8 cellular contexts compared by ENCODE assay signal in the genomic region with DNA sequence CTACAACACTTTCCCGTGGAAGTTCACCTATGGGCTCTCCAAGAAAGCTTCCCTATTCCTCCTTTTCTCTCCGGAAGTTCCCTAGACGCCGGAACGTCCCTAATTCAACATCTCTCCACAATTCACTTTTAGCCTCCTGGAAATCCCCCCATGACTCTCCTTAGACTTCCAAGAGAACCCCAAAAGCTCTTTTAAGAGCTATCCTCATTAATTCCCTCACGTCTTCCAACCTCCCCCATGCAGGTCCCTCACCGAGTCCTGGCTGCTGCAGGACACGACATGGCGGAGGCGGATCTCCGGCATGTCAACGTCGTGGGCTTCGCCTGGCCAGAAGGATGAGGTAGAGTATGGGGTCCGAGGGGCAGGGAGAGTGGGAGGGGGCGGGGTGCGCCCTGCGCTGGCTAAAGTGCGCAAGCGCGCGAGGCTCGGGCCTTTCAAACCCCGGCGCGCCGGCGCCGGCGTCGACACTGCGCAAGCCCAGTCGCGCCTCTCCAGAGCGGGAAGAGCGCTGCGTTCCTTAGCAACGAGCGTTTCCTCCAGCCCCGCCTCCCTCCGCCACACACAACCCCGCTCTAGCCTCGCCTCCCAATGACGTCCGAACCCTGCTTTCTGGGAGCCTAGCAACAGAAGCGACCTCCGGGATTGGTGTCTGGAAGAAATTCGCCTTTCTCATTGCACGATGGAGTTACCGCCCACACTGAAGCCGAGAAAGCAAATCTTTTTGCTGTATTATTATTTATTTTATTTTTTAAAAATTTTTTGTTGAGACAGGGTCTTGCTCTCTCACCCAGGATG. TPM values are rescaled to one million over a fixed set of nuclear protein-coding genes. Genes with fewer than 3 reads are reported as not detected.
DNase-seq lines count a peak whose midpoint lies in the region; ATAC-seq and TF ChIP-seq lines count a peak whose summit lies in the region.

A gene (plus strand): TSS at position 646 of the 795 bp plus-strand sequence. CDS start 1,391 bp downstream, outside the sequence.
A gene with protein sequence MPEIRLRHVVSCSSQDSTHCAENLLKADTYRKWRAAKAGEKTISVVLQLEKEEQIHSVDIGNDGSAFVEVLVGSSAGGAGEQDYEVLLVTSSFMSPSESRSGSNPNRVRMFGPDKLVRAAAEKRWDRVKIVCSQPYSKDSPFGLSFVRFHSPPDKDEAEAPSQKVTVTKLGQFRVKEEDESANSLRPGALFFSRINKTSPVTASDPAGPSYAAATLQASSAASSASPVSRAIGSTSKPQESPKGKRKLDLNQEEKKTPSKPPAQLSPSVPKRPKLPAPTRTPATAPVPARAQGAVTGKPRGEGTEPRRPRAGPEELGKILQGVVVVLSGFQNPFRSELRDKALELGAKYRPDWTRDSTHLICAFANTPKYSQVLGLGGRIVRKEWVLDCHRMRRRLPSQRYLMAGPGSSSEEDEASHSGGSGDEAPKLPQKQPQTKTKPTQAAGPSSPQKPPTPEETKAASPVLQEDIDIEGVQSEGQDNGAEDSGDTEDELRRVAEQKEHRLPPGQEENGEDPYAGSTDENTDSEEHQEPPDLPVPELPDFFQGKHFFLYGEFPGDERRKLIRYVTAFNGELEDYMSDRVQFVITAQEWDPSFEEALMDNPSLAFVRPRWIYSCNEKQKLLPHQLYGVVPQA (minus strand): TSS at position 372 of the 795 bp plus-strand sequence. CDS start 69 bp downstream, at position 303.

- peak within 1 kb of the TSS; percentile 74 to 79 for H3K27ac ChIP-seq in coronary artery

- POLR2A ChIA-PET in activated CD4-positive, alpha-beta T cell treated with anti-CD3 and anti-CD28 coated beads, Interleukin-2, amount 10 ng/mL, durations not matched to agents 7 days and 5 days (lab: Charles Lee), result no interaction called here

- peak within 1 kb of the TSS; percentile 96 for H3K4me3 Mint-ChIP-seq in activated CD4-positive, alpha-beta T cell treated with anti-CD3 and anti-CD28 coated beads, Interleukin-2, amount 10 ng/mL, durations not matched to agents 7 days and 5 days

- H3K27ac Mint-ChIP-seq in activated CD4-positive, alpha-beta T cell treated with anti-CD3 and anti-CD28 coated beads, Interleukin-2, amount 10 ng/mL, durations not matched to agents 7 days and 5 days, result peak within 1 kb of the TSS; percentile 94

- H3K27me3 ChIP-seq in BE2C, result no peaks in the 10 kb centered on the region

- H3K36me3 ChIP-seq in BE2C, result no peaks in the 10 kb centered on the region

- H3K27me3 Mint-ChIP-seq in activated CD4-positive, alpha-beta T cell treated with anti-CD3 and anti-CD28 coated beads, Interleukin-2, amount 10 ng/mL, durations not matched to agents 7 days and 5 days, result no peaks in the 10 kb centered on the region

- no peaks in the 10 kb centered on the region for H3K9me3 Mint-ChIP-seq in activated CD4-positive, alpha-beta T cell treated with anti-CD3 and anti-CD28 coated beads, Interleukin-2, amount 10 ng/mL, durations not matched to agents 7 days and 5 days

- H3K4me3 ChIP-seq in BE2C (ENCODE audit: low read depth, low read length), result peak within 1 kb of the TSS; percentile 98
- H3K4me3 ChIP-seq in coronary artery, result peak within 1 kb of the TSS; percentile 79

- H3K4me1 ChIP-seq in BE2C, result no peaks in the 10 kb centered on the region

- TF ChIP-seq CTCF in BE2C (IDR thresholded peaks at IDR 0.05; ENCODE audit: low read depth, low read length), result no peak
- no peak for TF ChIP-seq CTCF in coronary artery (IDR thresholded peaks at IDR 0.05)

- peaks cover 2% of the 10 kb centered on the region for H3K36me3 Mint-ChIP-seq in activated CD4-positive, alpha-beta T cell treated with anti-CD3 and anti-CD28 coated beads, Interleukin-2, amount 10 ng/mL, durations not matched to agents 7 days and 5 days (ENCODE audit: low read depth)

- peaks cover 47% of the 10 kb centered on the region for H3K4me1 Mint-ChIP-seq in activated CD4-positive, alpha-beta T cell treated with anti-CD3 and anti-CD28 coated beads, Interleukin-2, amount 10 ng/mL, durations not matched to agents 7 days and 5 days

- peak; percentile 98 for DNase-seq in BE2C
- peak; percentile 93 for DNase-seq in GM19240 (ENCODE audit: insufficient read length, low spot score)
- peak; percentile 98 to 99 for DNase-seq in NCI-H526 (lab: John Stamatoyannopoulos, UW)
- peak; percentile 99 for DNase-seq in activated CD4-positive, alpha-beta T cell treated with anti-CD3 and anti-CD28 coated beads, Interleukin-2, amount 10 ng/mL, durations not matched to agents 7 days and 5 days
- DNase-seq in coronary artery (ENCODE audit: low spot score), result peak; percentile 98
- peak; percentile 100 for DNase-seq in left kidney (ENCODE audit: low read depth, low spot score)
- DNase-seq in stimulated activated CD4-positive, alpha-beta T cell treated with anti-CD3 and anti-CD28 coated beads, Interleukin-2, amount 100 ng/mL, for 24 hours, result peak; percentile 97

- CTCF ChIA-PET in activated CD4-positive, alpha-beta T cell treated with anti-CD3 and anti-CD28 coated beads, Interleukin-2, amount 10 ng/mL, durations not matched to agents 7 days and 5 days (lab: Charles Lee), result interaction anchor here (1.0 to 2.3 kb wide), 5 partner anchors 10 to 129 kb away, joined by 3 to 5 read pairs (median 5); no protein-coding TSS in a partner anchor

- ATAC-seq in HG03460 (IDR thresholded peaks at IDR 0.05; ENCODE audit: unreplicated experiment), result peak; percentile 94

- H3K9me3 ChIP-seq in BE2C, result no peaks in the 10 kb centered on the region

RNA-seq across cellular contexts. Expression of the first gene that starts in this region (rescaled TPM):
- polyA plus RNA-seq in BE2C (2012; ENCODE audit: insufficient read depth, insufficient read length, low read depth), result 0.37 TPM
- total RNA-seq in activated CD4-positive, alpha-beta T cell treated with anti-CD3 and anti-CD28 coated beads, Interleukin-2, amount 10 ng/mL, durations not matched to agents 7 days and 5 days, result 1 to 10 TPM; 4.1 to 5.0 TPM

RNA-seq across cellular contexts. Expression of the second gene that starts in this region (rescaled TPM):
- 17.7 TPM for polyA plus RNA-seq in BE2C (2012; ENCODE audit: insufficient read depth, insufficient read length, low read depth)
- 10 to 100 TPM; 41.2 to 42.6 TPM for total RNA-seq in activated CD4-positive, alpha-beta T cell treated with anti-CD3 and anti-CD28 coated beads, Interleukin-2, amount 10 ng/mL, durations not matched to agents 7 days and 5 days

Comparison
In these comparisons a context has a peak if more than half of its experiments do, and no peak if none do; other contexts are left out.
1. Peak in every context shown above with its lines: DNase-seq, ATAC-seq, H3K4me3 ChIP-seq and H3K27ac ChIP-seq.